ENCODE assay signal across 7 cellular contexts in genomic region chrX:143664302-143664701, GRCh38. TPM values are rescaled to one million over a fixed set of nuclear protein-coding genes. Genes with fewer than 3 reads are reported as not detected.
DNase-seq lines count a peak whose midpoint lies in the region; TF ChIP-seq lines count a peak whose summit lies in the region.

No MANE protein-coding gene starts in this region.

- H3K4me1 ChIP-seq in mammary epithelial cell (ENCODE audit: insufficient read depth, low read length) (no peaks in the 10 kb centered on the region), osteoblast (ENCODE audit: insufficient read depth, low read length) (no peaks in the 10 kb centered on the region)

- H3K27me3 ChIP-seq in mammary epithelial cell (ENCODE audit: insufficient read depth, low read length) = no peaks in the 10 kb centered on the region
- H3K27me3 ChIP-seq in osteoblast (ENCODE audit: insufficient read depth, low read length) = no peaks in the 10 kb centered on the region

- H3K27ac ChIP-seq in mammary epithelial cell (ENCODE audit: insufficient read depth, low read depth, low read length) (no peak overlapping the region), osteoblast (ENCODE audit: low read depth, low read length) (no peak overlapping the region)

- WGBS in mammary epithelial cell (ENCODE audit: low coverage, missing lambda C conversion rate) = 28% methylated on average over 5 of the region's 5 CpGs

- CTCF ChIA-PET in mammary epithelial cell (lab: Charles Lee; ENCODE audit: low non-redundant PET) = no interaction called here

- no peak overlapping the region for H3K9ac ChIP-seq in mammary epithelial cell (ENCODE audit: insufficient read depth, low read length)

- H2AFZ ChIP-seq in mammary epithelial cell (ENCODE audit: low read depth, low read length) = no peak overlapping the region
- no peak overlapping the region for H2AFZ ChIP-seq in osteoblast (ENCODE audit: low read length)

- TF ChIP-seq CTCF in GM12873 (IDR thresholded peaks at IDR 0.05; ENCODE audit: insufficient read depth, low read depth, low read length, missing control alignments) (peak; percentile 48), mammary epithelial cell (conservative IDR thresholded peaks at IDR 0.05 in 1 of 2, IDR thresholded peaks at IDR 0.05 in 1 of 2; ENCODE audit: extremely low read depth in 1 of 2, insufficient read depth in 1 of 2, low read depth in 1 of 2, low read length in 2 of 2) (peak; percentile 67 to 68), osteoblast (IDR thresholded peaks at IDR 0.05; ENCODE audit: extremely low read depth, low read depth, low read length) (peak; percentile 48)

- dilution Hi-C loops in mammary epithelial cell (cut with HindIII; ENCODE audit: low sequenced_read_pairs) = no loop called here

- no peak overlapping the region for H3K4me2 ChIP-seq in mammary epithelial cell (ENCODE audit: insufficient read depth, low read depth, low read length)
- no peak overlapping the region for H3K4me2 ChIP-seq in osteoblast (ENCODE audit: insufficient read depth, low read length)

- H3K36me3 ChIP-seq in mammary epithelial cell (ENCODE audit: insufficient read depth, low read length) (no peaks in the 10 kb centered on the region), osteoblast (ENCODE audit: insufficient read depth, low read length) (no peaks in the 10 kb centered on the region)

- intact Hi-C loops in mammary epithelial cell (cut with micrococcal nuclease) = loop anchor here (10.0 kb wide), 1 partner anchor 120 kb away; no protein-coding TSS in a partner anchor

- no TSS peak for BruUV-seq in mammary epithelial cell (replicated peaks; lab: Mats Ljungman, UMichigan)

- in situ Hi-C loops in mammary epithelial cell (cut with MboI; ENCODE audit: low sequenced_read_pairs in 2 of 2) = loop anchor here in 1 of 2 donors (10.0 kb wide), 1 partner anchor 1530 kb away; no protein-coding TSS in a partner anchor

- H4K20me1 ChIP-seq in mammary epithelial cell (ENCODE audit: insufficient read depth, low read length) (no peaks in the 10 kb centered on the region), osteoblast (ENCODE audit: insufficient read depth, low read length) (no peaks in the 10 kb centered on the region)

- peak; percentile 5 to 11 for DNase-seq in Kasumi-1 (lab: John Stamatoyannopoulos, UW)
- DNase-seq in mammary epithelial cell = no peak
- no peak for DNase-seq in osteoblast (ENCODE audit: insufficient read length, low spot score, missing footprints)
- DNase-seq in cerebellar nuclear complex (lab: John Stamatoyannopoulos, UW) = no peak
- no peak for DNase-seq in T-helper 2 cell
- no peak for DNase-seq in amniotic stem cell (lab: John Stamatoyannopoulos, UW)

- H3K4me3 ChIP-seq in mammary epithelial cell (replicated peaks in 1 of 3; ENCODE audit: insufficient read depth in 1 of 3, low read depth in 2 of 3, low read length in 3 of 3) (no peak overlapping the region), osteoblast (ENCODE audit: insufficient read depth, low read length) (no peak overlapping the region)

- H3K9me3 ChIP-seq in mammary epithelial cell (replicated peaks; ENCODE audit: insufficient read depth, low read length) (no peaks in the 10 kb centered on the region), osteoblast (ENCODE audit: low read depth, low read length) (no peaks in the 10 kb centered on the region)

- H3K79me2 ChIP-seq in mammary epithelial cell (ENCODE audit: insufficient read depth, low read length) (no peaks in the 10 kb centered on the region), osteoblast (ENCODE audit: insufficient read depth, low read length) (no peaks in the 10 kb centered on the region)

RNA-seq across cellular contexts. Expression of gene SLITRK4, which starts 28.4 kb away (rescaled TPM):
- total RNA-seq in mammary epithelial cell (not detected), osteoblast (0.29 and 0.36 TPM in 2 replicates)
- polyA plus RNA-seq in mammary epithelial cell = not detected
- not detected for polyA minus RNA-seq in mammary epithelial cell

RNA-seq across cellular contexts. Expression of gene SPANXN2, which starts 56.2 kb away (rescaled TPM):
- total RNA-seq in mammary epithelial cell (not detected), osteoblast (not detected in 2 replicates)
- polyA plus RNA-seq in mammary epithelial cell = not detected
- not detected for polyA minus RNA-seq in mammary epithelial cell

Comparison
In these comparisons a context has a peak if more than half of its experiments do, and no peak if none do; other contexts are left out.
1. DNase-seq: peak in Kasumi-1 (2 of 2); none in mammary epithelial cell (single experiment), osteoblast (single experiment), cerebellar nuclear complex (0 of 2), T-helper 2 cell (0 of 5) and amniotic stem cell (single experiment).
2. Peak in every context shown above with its lines, with median percentiles within 50 percentile points of each other: CTCF ChIP-seq.